8 cellular contexts compared by ENCODE assay signal in genomic region chr13:86870388-86870966, GRCh38.
DNase-seq lines count a peak whose midpoint lies in the region; ATAC-seq and TF ChIP-seq lines count a peak whose summit lies in the region.

No MANE protein-coding gene starts in this region.

- peak; percentile 81 for TF ChIP-seq CTCF in HFFc6 (IDR thresholded peaks at IDR 0.05)
- peak; percentile 75 for TF ChIP-seq CTCF in VCaP (conservative IDR thresholded peaks at IDR 0.05)

- no peaks in the 10 kb centered on the region for H3K4me1 Mint-ChIP-seq in HFFc6 (ENCODE audit: low read depth)

- H3K27ac Mint-ChIP-seq in HFFc6, result no peak overlapping the region

- no peak overlapping the region for H3K4me3 Mint-ChIP-seq in HFFc6

- H3K9me3 Mint-ChIP-seq in HFFc6, result no peaks in the 10 kb centered on the region

- H3K27ac ChIP-seq in VCaP, result no peak overlapping the region

- DNase-seq in AML-193 (lab: John Stamatoyannopoulos, UW), result peak; percentile 20 to 50
- no peak for DNase-seq in HFFc6
- DNase-seq in kidney glomerular epithelial cell (lab: John Stamatoyannopoulos, UW), result peak; percentile 7
- no peak for DNase-seq in activated effector memory CD4-positive, alpha-beta T cell treated with anti-CD3 and anti-CD28 coated beads, Interleukin-2, amount 50 U/mL, for 16 hours
- DNase-seq in NCI-H128 (lab: John Stamatoyannopoulos, UW; ENCODE audit: unreplicated experiment), result no peak

- H3K36me3 Mint-ChIP-seq in HFFc6 (ENCODE audit: low read depth), result no peaks in the 10 kb centered on the region

- no peaks in the 10 kb centered on the region for H3K27me3 Mint-ChIP-seq in HFFc6 (ENCODE audit: insufficient read depth)

- ATAC-seq in GM21737 (IDR thresholded peaks at IDR 0.05; ENCODE audit: unreplicated experiment) (no peak), GM18873 (IDR thresholded peaks at IDR 0.05; ENCODE audit: low FRiP score, unreplicated experiment) (no peak)

Comparison
In these comparisons a context has a peak if more than half of its experiments do, and no peak if none do; other contexts are left out.
1. DNase-seq: peak in AML-193 (2 of 2) and kidney glomerular epithelial cell (single experiment); none in HFFc6 (single experiment), activated effector memory CD4-positive, alpha-beta T cell treated with anti-CD3 and anti-CD28 coated beads, Interleukin-2, amount 50 U/mL, for 16 hours (single experiment) and NCI-H128 (single experiment).